Comparison of ENCODE assay signal across 8 cellular contexts in the genomic region with DNA sequence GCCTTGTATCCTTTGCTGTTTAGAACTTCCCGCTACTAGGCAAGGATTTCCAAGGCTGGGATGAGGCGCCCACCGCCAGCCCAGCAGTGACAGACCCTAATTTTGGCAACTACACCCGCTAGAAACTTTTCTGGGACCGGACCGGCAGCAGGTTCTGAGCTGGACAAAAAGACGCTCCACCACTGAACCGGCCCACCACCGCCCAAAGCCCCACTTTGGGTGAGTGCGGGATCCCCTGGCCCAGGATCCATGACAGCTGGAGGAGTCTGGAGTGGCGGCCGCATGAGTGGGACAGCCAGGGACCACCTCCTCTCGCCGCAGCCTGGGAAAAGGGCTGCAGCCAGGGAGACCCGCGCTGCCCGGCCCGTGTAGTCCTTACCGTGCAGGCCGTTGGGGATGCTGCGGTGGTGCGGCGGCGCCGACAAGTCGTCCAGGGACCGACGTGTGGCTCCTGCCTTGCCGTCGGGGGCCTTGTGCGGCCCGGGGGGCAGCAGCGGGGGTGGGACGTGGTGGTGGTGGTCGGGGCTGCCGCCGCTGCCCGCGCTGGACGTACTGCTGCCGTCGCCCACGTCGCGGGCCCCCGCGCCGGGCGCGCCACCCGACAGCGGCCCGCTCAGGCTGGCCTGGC. TPM values are rescaled to one million over a fixed set of nuclear protein-coding genes. Genes with fewer than 3 reads are reported as not detected.
DNase-seq lines count a peak whose midpoint lies in the region; ATAC-seq, FAIRE-seq and TF ChIP-seq lines count a peak whose summit lies in the region.

No MANE protein-coding gene starts in this region.

- TF ChIP-seq CTCF in PC-3 (conservative IDR thresholded peaks at IDR 0.05; ENCODE audit: low read depth, low read length) (no peak), pancreas (IDR thresholded peaks at IDR 0.05) (no peak)

- no peaks in the 10 kb centered on the region for H3K36me3 ChIP-seq in CD8-positive, alpha-beta memory T cell (ENCODE audit: insufficient read depth, low read length)
- H3K36me3 ChIP-seq in PC-3 (ENCODE audit: low read depth, low read length) (no peaks in the 10 kb centered on the region), esophagus (ENCODE audit: control insufficient read depth in 2 of 2, insufficient read depth in 2 of 2, low read length in 1 of 2) (peaks cover 0 to 2% of the 10 kb centered on the region in 2 donors), pancreas (no peaks in the 10 kb centered on the region)

- FAIRE-seq in pancreas (lab: Jason Lieb, UNC) = no peak

- H3K79me2 ChIP-seq in PC-3 (ENCODE audit: low read length) = peaks cover 59% of the 10 kb centered on the region

- intact Hi-C loops in PC-3 (cut with micrococcal nuclease) = no loop called here
- intact Hi-C loops in pancreas (cut with DNase I) = loop anchor here in 1 of 3 donors (5.0 kb wide), 1 partner anchor 41 kb away; no protein-coding TSS in a partner anchor

- H2AFZ ChIP-seq in PC-3 (ENCODE audit: low read length) = peak overlapping the region; percentile 24; the same call in 1 of the 2 replicates

- WGBS in esophagus, 2 donors = 30 to 47% methylated on average over 40 to 53 of the region's 53 CpGs
- WGBS in pancreas, 2 donors = 38 to 41% methylated on average over 51 to 53 of the region's 53 CpGs

- no peaks in the 10 kb centered on the region for H3F3A ChIP-seq in PC-3 (ENCODE audit: low read length, unreplicated experiment)

- POLR2A ChIA-PET in CD8-positive, alpha-beta memory T cell (lab: Charles Lee) = interaction anchor here (0.5 to 3.1 kb wide), 4 partner anchors 8 to 122 kb away, joined by 6 to 25 read pairs (median 16); a partner anchor contains a TSS
- POLR2A ChIA-PET in PC-3 (lab: Charles Lee; ENCODE audit: unreplicated experiment) = no interaction called here

- peak overlapping the region; percentile 54 for H3K9ac ChIP-seq in PC-3 (ENCODE audit: low read length)

- BruUV-seq in PC-3 (replicated peaks; lab: Mats Ljungman, UMichigan) = TSS peak; percentile 79

- no peaks in the 10 kb centered on the region for H3K9me2 ChIP-seq in PC-3 (replicated peaks; ENCODE audit: low read length)

- H3K4me2 ChIP-seq in PC-3 (ENCODE audit: low read length) = peak overlapping the region; percentile 89

- no peaks in the 10 kb centered on the region for H3K9me3 Mint-ChIP-seq in CD8-positive, alpha-beta memory T cell

- H3K4me3 ChIP-seq in CD8-positive, alpha-beta memory T cell (ENCODE audit: low read length) = peak overlapping the region; percentile 17
- H3K4me3 ChIP-seq in PC-3 (ENCODE audit: low read length) = peak overlapping the region; percentile 75
- H3K4me3 ChIP-seq in esophagus (ENCODE audit: low read depth in 1 of 2, low read length in 2 of 2) = peak overlapping the region; percentile 64 to 69
- peak overlapping the region; percentile 11 to 89 (median 33) for H3K4me3 ChIP-seq in pancreas

- no peaks in the 10 kb centered on the region for H3K27me3 ChIP-seq in CD8-positive, alpha-beta memory T cell (ENCODE audit: insufficient read depth, low read length, poor library complexity, severe bottlenecking)
- H3K27me3 ChIP-seq in PC-3 (ENCODE audit: low read length) (no peaks in the 10 kb centered on the region), esophagus (ENCODE audit: control insufficient read depth in 1 of 2, insufficient read depth in 2 of 2, low read length in 2 of 2) (no peaks in the 10 kb centered on the region), pancreas (no peaks in the 10 kb centered on the region)

- peaks cover 0 to 2% (median 2%) of the 10 kb centered on the region in 3 donors for H3K36me3 Mint-ChIP-seq in CD8-positive, alpha-beta memory T cell

- no peak overlapping the region for H3K27ac ChIP-seq in CD8-positive, alpha-beta memory T cell (ENCODE audit: low read depth, low read length)
- H3K27ac ChIP-seq in PC-3 (ENCODE audit: low read length) (no peak overlapping the region; the same call in 1 of the 2 replicates), esophagus (ENCODE audit: low read depth in 2 of 2, low read length in 1 of 2) (peak overlapping the region; percentile 47 to 79), pancreas (peak overlapping the region in 3 of 4 donors; percentile 5 to 67 (median 60))

- CTCF ChIA-PET in CD8-positive, alpha-beta memory T cell (lab: Charles Lee) = interaction anchor here (0.7 to 1.0 kb wide), 3 partner anchors 8 to 122 kb away, joined by 3 to 5 read pairs (median 4); a partner anchor contains a TSS
- CTCF ChIA-PET in PC-3 (lab: Charles Lee) = interaction anchor here (1.0 to 1.5 kb wide), 5 partner anchors 23 to 122 kb away, joined by 3 to 7 read pairs (median 4); a partner anchor contains a TSS

- H3K4me1 Mint-ChIP-seq in CD8-positive, alpha-beta memory T cell = peaks cover 29 to 38% (median 30%) of the 10 kb centered on the region in 3 donors

- H3K27ac Mint-ChIP-seq in CD8-positive, alpha-beta memory T cell = peak overlapping the region in 4 of 8 donors; percentile 42 to 89 (median 64)

- peaks cover 46% of the 10 kb centered on the region for H4K20me1 ChIP-seq in PC-3 (ENCODE audit: low read length)

- no peaks in the 10 kb centered on the region for H3K27me3 Mint-ChIP-seq in CD8-positive, alpha-beta memory T cell

- H3K4me1 ChIP-seq in CD8-positive, alpha-beta memory T cell (ENCODE audit: insufficient read depth, low read length) = peaks cover 31% of the 10 kb centered on the region
- H3K4me1 ChIP-seq in PC-3 (ENCODE audit: insufficient read depth, low read length) (peaks cover 19% of the 10 kb centered on the region), esophagus (ENCODE audit: control insufficient read depth in 2 of 2, insufficient read depth in 2 of 2, low read length in 1 of 2) (peaks cover 4 to 29% of the 10 kb centered on the region in 2 donors), pancreas (peaks cover 27 to 32% (median 29%) of the 10 kb centered on the region in 3 donors)

- peak overlapping the region; percentile 70 to 89 (median 79) for H3K4me3 Mint-ChIP-seq in CD8-positive, alpha-beta memory T cell

- ATAC-seq in PC-3 (no peak), pancreas (no peak), GM19467 (IDR thresholded peaks at IDR 0.05; ENCODE audit: unreplicated experiment) (no peak)

- H3K9me3 ChIP-seq in CD8-positive, alpha-beta memory T cell (ENCODE audit: low read length) = no peaks in the 10 kb centered on the region
- H3K9me3 ChIP-seq in PC-3 (ENCODE audit: low read length) = no peaks in the 10 kb centered on the region
- H3K9me3 ChIP-seq in esophagus (ENCODE audit: control insufficient read depth in 2 of 2, insufficient read depth in 1 of 2, low read depth in 1 of 2, low read length in 1 of 2) = no peaks in the 10 kb centered on the region
- H3K9me3 ChIP-seq in pancreas = no peaks in the 10 kb centered on the region

- no peak for DNase-seq in CD8-positive, alpha-beta memory T cell
- DNase-seq in PC-3 = no peak
- DNase-seq in pancreas = peak in 2 of 6 donors; percentile 39 to 84
- no peak for DNase-seq in HPDE6-E6E7 (ENCODE audit: extremely low spot score)
- DNase-seq in NCI-H1105 (lab: John Stamatoyannopoulos, UW) = no peak
- no peak for DNase-seq in NAMALWA (ENCODE audit: low spot score)

RNA-seq across cellular contexts. Expression of a gene that starts 1.1 kb away (rescaled TPM):
- total RNA-seq in CD8-positive, alpha-beta memory T cell = 1 to 10 TPM; 4.2 to 5.3 TPM
- 1.2 TPM for polyA plus RNA-seq in CD8-positive, alpha-beta memory T cell
- total RNA-seq in PC-3 (2014; rRNA removed) (36.4 and 44.6 TPM in 2 replicates), pancreas (10 to 100 TPM; 14.4 to 22.2 (median 17.6) TPM)
- polyA plus RNA-seq in esophagus (10 to 100 TPM; 30.1 to 51.0 TPM), pancreas (10 to 100 TPM in 1 of 2 donors, 1 to 10 TPM in 1; 9.5 to 19.5 TPM)

RNA-seq across cellular contexts. Expression of a gene that starts 42.0 kb away (rescaled TPM):
- total RNA-seq in CD8-positive, alpha-beta memory T cell = under 1 TPM in 1 of 2 experiments, not detected in 1; 0.04 TPM
- not detected for polyA plus RNA-seq in CD8-positive, alpha-beta memory T cell
- total RNA-seq in PC-3 (2014; rRNA removed) (0.84 and 0.92 TPM in 2 replicates), pancreas (1 to 10 TPM in 1 of 6 donors, under 1 TPM in 5; 0.13 to 1.2 (median 0.29) TPM)
- polyA plus RNA-seq in esophagus (under 1 TPM; 0.14 to 0.28 TPM), pancreas (under 1 TPM; 0.09 to 0.23 TPM)

Comparison
In these comparisons a context has a peak if more than half of its experiments do, and no peak if none do; other contexts are left out.
1. H3K27ac ChIP-seq: peak in esophagus (2 of 2) and pancreas (3 of 4); none in CD8-positive, alpha-beta memory T cell (single experiment) and PC-3 (single experiment).
2. H3K4me3 ChIP-seq: peak in every context shown above with its lines; median percentile 75 in PC-3; 66 in esophagus; 33 in pancreas; 17 in CD8-positive, alpha-beta memory T cell.